Comparison of ENCODE assay signal across 19 cellular contexts in genomic region chr3:139634236-139634635, GRCh38.
"Had no signal": no experiment of that assay in that cellular context is flagged by ENCODE, and none has a peak within 500 bp of the region (broad histone marks: within the 10 kb centered on the region; RNA-seq: fewer than 3 reads in every experiment).

No MANE protein-coding gene starts in this region.

- H3K27me3 Mint-ChIP-seq: naive B cell; stimulated activated naive CD8-positive, alpha-beta T cell treated with anti-CD3 and anti-CD28 coated beads, Interleukin-15, Interleukin-2, amounts not matched to agents 100 ng/mL and 50 ng/mL, for 24 hours had no signal

- H3K27ac ChIP-seq: gastroesophageal sphincter, psoas muscle, right lobe of liver, tibial artery had no signal

- H3K36me3 ChIP-seq: right lobe of liver had no signal

- H3K36me3 Mint-ChIP-seq: stimulated activated effector memory CD8-positive, alpha-beta T cell treated with anti-CD3 and anti-CD28 coated beads, Interleukin-12 subunit alpha, Interleukin-12 subunit beta, amount 100 ng/mL, for 72 hours had no signal

- H3K4me1 Mint-ChIP-seq: naive B cell; nephron; stimulated activated effector memory CD8-positive, alpha-beta T cell treated with anti-CD3 and anti-CD28 coated beads, Interleukin-12 subunit alpha, Interleukin-12 subunit beta, amount 100 ng/mL, for 72 hours had no signal

- H3K9me3 ChIP-seq: gastroesophageal sphincter, psoas muscle, right lobe of liver, tibial artery had no signal

- H3K4me3 ChIP-seq: gastroesophageal sphincter, lung, psoas muscle, right lobe of liver, tibial artery had no signal

- H3K27ac Mint-ChIP-seq: endodermal cell; naive B cell; nephron; stimulated activated effector memory CD8-positive, alpha-beta T cell treated with anti-CD3 and anti-CD28 coated beads, Interleukin-12 subunit alpha, Interleukin-12 subunit beta, amount 100 ng/mL, for 72 hours; stimulated activated naive CD8-positive, alpha-beta T cell treated with anti-CD3 and anti-CD28 coated beads, Interleukin-15, Interleukin-2, amounts not matched to agents 100 ng/mL and 50 ng/mL, for 24 hours had no signal

- H3K4me1 ChIP-seq: gastroesophageal sphincter, psoas muscle, right lobe of liver, tibial artery had no signal

- H3K9me3 Mint-ChIP-seq: endodermal cell; nephron; stimulated activated naive CD8-positive, alpha-beta T cell treated with anti-CD3 and anti-CD28 coated beads, Interleukin-15, Interleukin-2, amounts not matched to agents 100 ng/mL and 50 ng/mL, for 24 hours had no signal

- H3K4me3 Mint-ChIP-seq: endodermal cell; naive B cell; nephron; stimulated activated effector memory CD8-positive, alpha-beta T cell treated with anti-CD3 and anti-CD28 coated beads, Interleukin-12 subunit alpha, Interleukin-12 subunit beta, amount 100 ng/mL, for 72 hours; stimulated activated naive CD8-positive, alpha-beta T cell treated with anti-CD3 and anti-CD28 coated beads, Interleukin-15, Interleukin-2, amounts not matched to agents 100 ng/mL and 50 ng/mL, for 24 hours had no signal

- DNase-seq: dermis blood vessel endothelial cell; effector CD4-positive, alpha-beta T cell; kidney; left cardiac atrium; left ventricle myocardium superior; mesenchymal stem cell; naive B cell; psoas muscle; retina; right lobe of liver; stimulated activated CD4-positive, alpha-beta T cell treated with anti-CD3 and anti-CD28 coated beads, Interleukin-4, amount 100 ng/mL, for 1 hour; stimulated activated CD8-positive, alpha-beta memory T cell treated with anti-CD3 and anti-CD28 coated beads, Interleukin-4, amount 100 ng/mL, for 48 hours; tibial artery had no signal

- H3K27me3 ChIP-seq: gastroesophageal sphincter, right lobe of liver, tibial artery had no signal

- ATAC-seq: gastroesophageal sphincter; left cardiac atrium; left ventricle myocardium superior; psoas muscle; right lobe of liver; stimulated activated effector memory CD8-positive, alpha-beta T cell treated with anti-CD3 and anti-CD28 coated beads, Interleukin-12 subunit alpha, Interleukin-12 subunit beta, amount 100 ng/mL, for 72 hours had no signal
